Comparison of ENCODE assay signal across 1 cellular context in the genomic region with DNA sequence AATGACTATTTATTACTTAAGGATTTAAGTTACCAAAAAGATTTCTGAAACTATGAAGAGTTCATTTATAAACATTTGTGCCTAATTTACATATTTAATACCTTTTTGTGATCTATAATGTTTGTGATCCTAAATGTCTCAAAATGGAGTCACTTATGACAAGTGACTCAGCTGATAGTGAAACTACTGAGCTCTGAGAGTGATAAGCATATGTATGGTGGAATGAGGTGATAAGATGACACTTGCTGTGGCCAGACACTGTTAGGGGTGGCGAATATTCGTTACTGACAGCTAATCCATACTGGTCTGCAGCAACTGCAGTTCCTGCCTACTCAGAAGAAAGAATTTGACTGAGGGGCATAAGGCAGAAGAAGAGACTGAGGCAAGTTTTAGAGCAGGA.
TF ChIP-seq lines count a peak whose summit lies in the region.

No MANE protein-coding gene starts in this region.

TF ChIP-seq in K562, 482 proteins besides CTCF, POLR2A, EP300 and RAD21 (continued from another document and continues in another):
- TF ChIP-seq, protein P1, sequence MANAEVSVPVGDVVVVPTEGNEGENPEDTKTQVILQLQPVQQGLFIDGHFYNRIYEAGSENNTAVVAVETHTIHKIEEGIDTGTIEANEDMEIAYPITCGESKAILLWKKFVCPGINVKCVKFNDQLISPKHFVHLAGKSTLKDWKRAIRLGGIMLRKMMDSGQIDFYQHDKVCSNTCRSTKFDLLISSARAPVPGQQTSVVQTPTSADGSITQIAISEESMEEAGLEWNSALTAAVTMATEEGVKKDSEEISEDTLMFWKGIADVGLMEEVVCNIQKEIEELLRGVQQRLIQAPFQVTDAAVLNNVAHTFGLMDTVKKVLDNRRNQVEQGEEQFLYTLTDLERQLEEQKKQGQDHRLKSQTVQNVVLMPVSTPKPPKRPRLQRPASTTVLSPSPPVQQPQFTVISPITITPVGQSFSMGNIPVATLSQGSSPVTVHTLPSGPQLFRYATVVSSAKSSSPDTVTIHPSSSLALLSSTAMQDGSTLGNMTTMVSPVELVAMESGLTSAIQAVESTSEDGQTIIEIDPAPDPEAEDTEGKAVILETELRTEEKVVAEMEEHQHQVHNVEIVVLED (CRISPR knock-in tag; IDR thresholded peaks at IDR 0.05) = peak; percentile 72
- TF ChIP-seq CBX8 (IDR thresholded peaks at IDR 0.05; ENCODE audit: borderline replicate concordance, extremely low read depth, low read depth, low read length, poor library complexity, severe bottlenecking) = no peak
- TF ChIP-seq MCM3 (IDR thresholded peaks at IDR 0.05) = no peak
- TF ChIP-seq, protein P2, sequence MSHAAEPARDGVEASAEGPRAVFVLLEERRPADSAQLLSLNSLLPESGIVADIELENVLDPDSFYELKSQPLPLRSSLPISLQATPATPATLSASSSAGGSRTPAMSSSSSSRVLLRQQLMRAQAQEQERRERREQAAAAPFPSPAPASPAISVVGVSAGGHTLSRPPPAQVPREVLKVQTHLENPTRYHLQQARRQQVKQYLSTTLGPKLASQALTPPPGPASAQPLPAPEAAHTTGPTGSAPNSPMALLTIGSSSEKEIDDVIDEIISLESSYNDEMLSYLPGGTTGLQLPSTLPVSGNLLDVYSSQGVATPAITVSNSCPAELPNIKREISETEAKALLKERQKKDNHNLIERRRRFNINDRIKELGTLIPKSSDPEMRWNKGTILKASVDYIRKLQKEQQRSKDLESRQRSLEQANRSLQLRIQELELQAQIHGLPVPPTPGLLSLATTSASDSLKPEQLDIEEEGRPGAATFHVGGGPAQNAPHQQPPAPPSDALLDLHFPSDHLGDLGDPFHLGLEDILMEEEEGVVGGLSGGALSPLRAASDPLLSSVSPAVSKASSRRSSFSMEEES (CRISPR knock-in tag; IDR thresholded peaks at IDR 0.05) = peak; percentile 48
- TF ChIP-seq GABPA (tag; conservative IDR thresholded peaks at IDR 0.05; ENCODE audit: low read depth) = no peak
- peak in 1 of 2 experiments; percentile 74; a peak in 1 of 4 replicates for TF ChIP-seq SRF (CRISPR knock-in tag; IDR thresholded peaks at IDR 0.05)
- TF ChIP-seq, protein P3, sequence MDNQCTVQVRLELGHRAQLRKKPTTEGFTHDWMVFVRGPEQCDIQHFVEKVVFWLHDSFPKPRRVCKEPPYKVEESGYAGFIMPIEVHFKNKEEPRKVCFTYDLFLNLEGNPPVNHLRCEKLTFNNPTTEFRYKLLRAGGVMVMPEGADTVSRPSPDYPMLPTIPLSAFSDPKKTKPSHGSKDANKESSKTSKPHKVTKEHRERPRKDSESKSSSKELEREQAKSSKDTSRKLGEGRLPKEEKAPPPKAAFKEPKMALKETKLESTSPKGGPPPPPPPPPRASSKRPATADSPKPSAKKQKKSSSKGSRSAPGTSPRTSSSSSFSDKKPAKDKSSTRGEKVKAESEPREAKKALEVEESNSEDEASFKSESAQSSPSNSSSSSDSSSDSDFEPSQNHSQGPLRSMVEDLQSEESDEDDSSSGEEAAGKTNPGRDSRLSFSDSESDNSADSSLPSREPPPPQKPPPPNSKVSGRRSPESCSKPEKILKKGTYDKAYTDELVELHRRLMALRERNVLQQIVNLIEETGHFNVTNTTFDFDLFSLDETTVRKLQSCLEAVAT (IDR thresholded peaks at IDR 0.05) = no peak
- no peak for TF ChIP-seq ARID2 (IDR thresholded peaks at IDR 0.05)
- peak; percentile 98 for TF ChIP-seq PTRF (tag; IDR thresholded peaks at IDR 0.05)
- TF ChIP-seq, protein P4, sequence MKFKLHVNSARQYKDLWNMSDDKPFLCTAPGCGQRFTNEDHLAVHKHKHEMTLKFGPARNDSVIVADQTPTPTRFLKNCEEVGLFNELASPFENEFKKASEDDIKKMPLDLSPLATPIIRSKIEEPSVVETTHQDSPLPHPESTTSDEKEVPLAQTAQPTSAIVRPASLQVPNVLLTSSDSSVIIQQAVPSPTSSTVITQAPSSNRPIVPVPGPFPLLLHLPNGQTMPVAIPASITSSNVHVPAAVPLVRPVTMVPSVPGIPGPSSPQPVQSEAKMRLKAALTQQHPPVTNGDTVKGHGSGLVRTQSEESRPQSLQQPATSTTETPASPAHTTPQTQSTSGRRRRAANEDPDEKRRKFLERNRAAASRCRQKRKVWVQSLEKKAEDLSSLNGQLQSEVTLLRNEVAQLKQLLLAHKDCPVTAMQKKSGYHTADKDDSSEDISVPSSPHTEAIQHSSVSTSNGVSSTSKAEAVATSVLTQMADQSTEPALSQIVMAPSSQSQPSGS (CRISPR knock-in tag; IDR thresholded peaks at IDR 0.05) = no peak
- no peak for TF ChIP-seq ELF1 (tag; IDR thresholded peaks at IDR 0.05)
- peak; percentile 95 for TF ChIP-seq TCFL5 (CRISPR knock-in tag; conservative IDR thresholded peaks at IDR 0.05)
- TF ChIP-seq ZNF507 (tag; conservative IDR thresholded peaks at IDR 0.05) = peak; percentile 52
- TF ChIP-seq SRSF3 (IDR thresholded peaks at IDR 0.05; ENCODE audit: insufficient read depth, low read length) = no peak
- no peak for TF ChIP-seq RBFOX2 (IDR thresholded peaks at IDR 0.05; ENCODE audit: low read depth, low read length)
- peak; percentile 98 for TF ChIP-seq ZNF175 (CRISPR knock-in tag; IDR thresholded peaks at IDR 0.05; ENCODE audit: low read depth)
- TF ChIP-seq, protein P5, sequence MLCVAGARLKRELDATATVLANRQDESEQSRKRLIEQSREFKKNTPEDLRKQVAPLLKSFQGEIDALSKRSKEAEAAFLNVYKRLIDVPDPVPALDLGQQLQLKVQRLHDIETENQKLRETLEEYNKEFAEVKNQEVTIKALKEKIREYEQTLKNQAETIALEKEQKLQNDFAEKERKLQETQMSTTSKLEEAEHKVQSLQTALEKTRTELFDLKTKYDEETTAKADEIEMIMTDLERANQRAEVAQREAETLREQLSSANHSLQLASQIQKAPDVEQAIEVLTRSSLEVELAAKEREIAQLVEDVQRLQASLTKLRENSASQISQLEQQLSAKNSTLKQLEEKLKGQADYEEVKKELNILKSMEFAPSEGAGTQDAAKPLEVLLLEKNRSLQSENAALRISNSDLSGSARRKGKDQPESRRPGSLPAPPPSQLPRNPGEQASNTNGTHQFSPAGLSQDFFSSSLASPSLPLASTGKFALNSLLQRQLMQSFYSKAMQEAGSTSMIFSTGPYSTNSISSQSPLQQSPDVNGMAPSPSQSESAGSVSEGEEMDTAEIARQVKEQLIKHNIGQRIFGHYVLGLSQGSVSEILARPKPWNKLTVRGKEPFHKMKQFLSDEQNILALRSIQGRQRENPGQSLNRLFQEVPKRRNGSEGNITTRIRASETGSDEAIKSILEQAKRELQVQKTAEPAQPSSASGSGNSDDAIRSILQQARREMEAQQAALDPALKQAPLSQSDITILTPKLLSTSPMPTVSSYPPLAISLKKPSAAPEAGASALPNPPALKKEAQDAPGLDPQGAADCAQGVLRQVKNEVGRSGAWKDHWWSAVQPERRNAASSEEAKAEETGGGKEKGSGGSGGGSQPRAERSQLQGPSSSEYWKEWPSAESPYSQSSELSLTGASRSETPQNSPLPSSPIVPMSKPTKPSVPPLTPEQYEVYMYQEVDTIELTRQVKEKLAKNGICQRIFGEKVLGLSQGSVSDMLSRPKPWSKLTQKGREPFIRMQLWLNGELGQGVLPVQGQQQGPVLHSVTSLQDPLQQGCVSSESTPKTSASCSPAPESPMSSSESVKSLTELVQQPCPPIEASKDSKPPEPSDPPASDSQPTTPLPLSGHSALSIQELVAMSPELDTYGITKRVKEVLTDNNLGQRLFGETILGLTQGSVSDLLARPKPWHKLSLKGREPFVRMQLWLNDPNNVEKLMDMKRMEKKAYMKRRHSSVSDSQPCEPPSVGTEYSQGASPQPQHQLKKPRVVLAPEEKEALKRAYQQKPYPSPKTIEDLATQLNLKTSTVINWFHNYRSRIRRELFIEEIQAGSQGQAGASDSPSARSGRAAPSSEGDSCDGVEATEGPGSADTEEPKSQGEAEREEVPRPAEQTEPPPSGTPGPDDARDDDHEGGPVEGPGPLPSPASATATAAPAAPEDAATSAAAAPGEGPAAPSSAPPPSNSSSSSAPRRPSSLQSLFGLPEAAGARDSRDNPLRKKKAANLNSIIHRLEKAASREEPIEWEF (CRISPR knock-in tag; IDR thresholded peaks at IDR 0.05) = peak; percentile 91
- TF ChIP-seq, protein P6, sequence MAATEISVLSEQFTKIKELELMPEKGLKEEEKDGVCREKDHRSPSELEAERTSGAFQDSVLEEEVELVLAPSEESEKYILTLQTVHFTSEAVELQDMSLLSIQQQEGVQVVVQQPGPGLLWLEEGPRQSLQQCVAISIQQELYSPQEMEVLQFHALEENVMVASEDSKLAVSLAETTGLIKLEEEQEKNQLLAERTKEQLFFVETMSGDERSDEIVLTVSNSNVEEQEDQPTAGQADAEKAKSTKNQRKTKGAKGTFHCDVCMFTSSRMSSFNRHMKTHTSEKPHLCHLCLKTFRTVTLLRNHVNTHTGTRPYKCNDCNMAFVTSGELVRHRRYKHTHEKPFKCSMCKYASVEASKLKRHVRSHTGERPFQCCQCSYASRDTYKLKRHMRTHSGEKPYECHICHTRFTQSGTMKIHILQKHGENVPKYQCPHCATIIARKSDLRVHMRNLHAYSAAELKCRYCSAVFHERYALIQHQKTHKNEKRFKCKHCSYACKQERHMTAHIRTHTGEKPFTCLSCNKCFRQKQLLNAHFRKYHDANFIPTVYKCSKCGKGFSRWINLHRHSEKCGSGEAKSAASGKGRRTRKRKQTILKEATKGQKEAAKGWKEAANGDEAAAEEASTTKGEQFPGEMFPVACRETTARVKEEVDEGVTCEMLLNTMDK (IDR thresholded peaks at IDR 0.05; ENCODE audit: borderline replicate concordance, insufficient read depth, low read depth, low read length, poor library complexity, severe bottlenecking) = no peak
- peak; percentile 26; the same call in 1 of the 2 replicates for TF ChIP-seq L3MBTL2 (IDR thresholded peaks at IDR 0.05)
- 0 out of 2 replicates have a peak, but pooled peaks have one; percentile 48 for TF ChIP-seq MTA1 (IDR thresholded peaks at IDR 0.05; ENCODE audit: borderline replicate concordance)
- TF ChIP-seq, protein P7, sequence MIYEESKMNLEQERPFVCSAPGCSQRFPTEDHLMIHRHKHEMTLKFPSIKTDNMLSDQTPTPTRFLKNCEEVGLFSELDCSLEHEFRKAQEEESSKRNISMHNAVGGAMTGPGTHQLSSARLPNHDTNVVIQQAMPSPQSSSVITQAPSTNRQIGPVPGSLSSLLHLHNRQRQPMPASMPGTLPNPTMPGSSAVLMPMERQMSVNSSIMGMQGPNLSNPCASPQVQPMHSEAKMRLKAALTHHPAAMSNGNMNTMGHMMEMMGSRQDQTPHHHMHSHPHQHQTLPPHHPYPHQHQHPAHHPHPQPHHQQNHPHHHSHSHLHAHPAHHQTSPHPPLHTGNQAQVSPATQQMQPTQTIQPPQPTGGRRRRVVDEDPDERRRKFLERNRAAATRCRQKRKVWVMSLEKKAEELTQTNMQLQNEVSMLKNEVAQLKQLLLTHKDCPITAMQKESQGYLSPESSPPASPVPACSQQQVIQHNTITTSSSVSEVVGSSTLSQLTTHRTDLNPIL (CRISPR knock-in tag; IDR thresholded peaks at IDR 0.05) = peak; percentile 87
- TF ChIP-seq BRD4 (IDR thresholded peaks at IDR 0.05) = no peak
- TF ChIP-seq, protein P8, sequence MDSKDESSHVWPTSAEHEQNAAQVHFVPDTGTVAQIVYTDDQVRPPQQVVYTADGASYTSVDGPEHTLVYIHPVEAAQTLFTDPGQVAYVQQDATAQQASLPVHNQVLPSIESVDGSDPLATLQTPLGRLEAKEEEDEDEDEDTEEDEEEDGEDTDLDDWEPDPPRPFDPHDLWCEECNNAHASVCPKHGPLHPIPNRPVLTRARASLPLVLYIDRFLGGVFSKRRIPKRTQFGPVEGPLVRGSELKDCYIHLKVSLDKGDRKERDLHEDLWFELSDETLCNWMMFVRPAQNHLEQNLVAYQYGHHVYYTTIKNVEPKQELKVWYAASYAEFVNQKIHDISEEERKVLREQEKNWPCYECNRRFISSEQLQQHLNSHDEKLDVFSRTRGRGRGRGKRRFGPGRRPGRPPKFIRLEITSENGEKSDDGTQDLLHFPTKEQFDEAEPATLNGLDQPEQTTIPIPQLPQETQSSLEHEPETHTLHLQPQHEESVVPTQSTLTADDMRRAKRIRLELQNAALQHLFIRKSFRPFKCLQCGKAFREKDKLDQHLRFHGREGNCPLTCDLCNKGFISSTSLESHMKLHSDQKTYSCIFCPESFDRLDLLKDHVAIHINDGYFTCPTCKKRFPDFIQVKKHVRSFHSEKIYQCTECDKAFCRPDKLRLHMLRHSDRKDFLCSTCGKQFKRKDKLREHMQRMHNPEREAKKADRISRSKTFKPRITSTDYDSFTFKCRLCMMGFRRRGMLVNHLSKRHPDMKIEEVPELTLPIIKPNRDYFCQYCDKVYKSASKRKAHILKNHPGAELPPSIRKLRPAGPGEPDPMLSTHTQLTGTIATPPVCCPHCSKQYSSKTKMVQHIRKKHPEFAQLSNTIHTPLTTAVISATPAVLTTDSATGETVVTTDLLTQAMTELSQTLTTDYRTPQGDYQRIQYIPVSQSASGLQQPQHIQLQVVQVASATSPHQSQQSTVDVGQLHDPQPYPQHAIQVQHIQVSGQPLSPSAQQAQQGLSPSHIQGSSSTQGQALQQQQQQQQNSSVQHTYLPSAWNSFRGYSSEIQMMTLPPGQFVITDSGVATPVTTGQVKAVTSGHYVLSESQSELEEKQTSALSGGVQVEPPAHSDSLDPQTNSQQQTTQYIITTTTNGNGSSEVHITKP (IDR thresholded peaks at IDR 0.05; ENCODE audit: partially characterized antibody) = no peak
- TF ChIP-seq CREM (IDR thresholded peaks at IDR 0.05; ENCODE audit: low read depth) = peak; percentile 53; the same call in 1 of the 2 replicates
- TF ChIP-seq, protein P9, sequence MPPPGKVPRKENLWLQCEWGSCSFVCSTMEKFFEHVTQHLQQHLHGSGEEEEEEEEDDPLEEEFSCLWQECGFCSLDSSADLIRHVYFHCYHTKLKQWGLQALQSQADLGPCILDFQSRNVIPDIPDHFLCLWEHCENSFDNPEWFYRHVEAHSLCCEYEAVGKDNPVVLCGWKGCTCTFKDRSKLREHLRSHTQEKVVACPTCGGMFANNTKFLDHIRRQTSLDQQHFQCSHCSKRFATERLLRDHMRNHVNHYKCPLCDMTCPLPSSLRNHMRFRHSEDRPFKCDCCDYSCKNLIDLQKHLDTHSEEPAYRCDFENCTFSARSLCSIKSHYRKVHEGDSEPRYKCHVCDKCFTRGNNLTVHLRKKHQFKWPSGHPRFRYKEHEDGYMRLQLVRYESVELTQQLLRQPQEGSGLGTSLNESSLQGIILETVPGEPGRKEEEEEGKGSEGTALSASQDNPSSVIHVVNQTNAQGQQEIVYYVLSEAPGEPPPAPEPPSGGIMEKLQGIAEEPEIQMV (tag; conservative IDR thresholded peaks at IDR 0.05; ENCODE audit: low read depth) = peak; percentile 95
- TF ChIP-seq SP2 (IDR thresholded peaks at IDR 0.05; ENCODE audit: extremely low read depth, low read depth, low read length, poor library complexity, severe bottlenecking) = no peak
- no peak; the same call in 1 of the 2 replicates for TF ChIP-seq SMARCC2 (IDR thresholded peaks at IDR 0.05; ENCODE audit: low read depth)
- no peak for TF ChIP-seq ZNF263 (CRISPR knock-in tag; IDR thresholded peaks at IDR 0.05; ENCODE audit: borderline replicate concordance)
- peak; percentile 73; the same call in 1 of the 2 replicates for TF ChIP-seq ZNF444 (CRISPR knock-in tag; IDR thresholded peaks at IDR 0.05)
- peak; percentile 78; the same call in 1 of the 2 replicates for TF ChIP-seq ZNF586 (CRISPR knock-in tag; conservative IDR thresholded peaks at IDR 0.05)
- peak; percentile 98 for TF ChIP-seq ZNF644 (tag; IDR thresholded peaks at IDR 0.05; ENCODE audit: low read depth)
